ENCODE assay signal across 17 cellular contexts in genomic region chr12:30357712-30358111, GRCh38.
"Had no signal": no experiment of that assay in that cellular context is flagged by ENCODE, and none has a peak within 500 bp of the region (broad histone marks: within the 10 kb centered on the region; RNA-seq: fewer than 3 reads in every experiment).

No MANE protein-coding gene starts in this region.

- H3K27ac ChIP-seq: breast epithelium, epithelial cell of prostate, prostate gland, transverse colon had no signal

- H3K9me3 Mint-ChIP-seq: effector memory CD8-positive, alpha-beta T cell had no signal

- H3K4me1 Mint-ChIP-seq: activated CD4-positive, alpha-beta T cell treated with anti-CD3 and anti-CD28 coated beads, Interleukin-2, amount 10 ng/mL, durations not matched to agents 7 days and 5 days; nephron; stimulated activated memory B cell treated with anti-CD40 and anti-IgM and Interleukin-4, amounts not matched to agents 10 μg/mL and 1 μg/mL and 100 μg/mL, for 72 hours had no signal

- H3K9me3 ChIP-seq: breast epithelium, prostate gland, transverse colon had no signal

- H3K27me3 Mint-ChIP-seq: activated CD4-positive, alpha-beta T cell treated with anti-CD3 and anti-CD28 coated beads, Interleukin-2, amount 10 ng/mL, durations not matched to agents 7 days and 5 days; effector memory CD8-positive, alpha-beta T cell; stimulated activated memory B cell treated with anti-CD40 and anti-IgM and Interleukin-4, amounts not matched to agents 10 μg/mL and 1 μg/mL and 100 μg/mL, for 72 hours had no signal

- DNase-seq: activated CD4-positive, alpha-beta T cell treated with anti-CD3 and anti-CD28 coated beads, Interleukin-2, amount 10 ng/mL, durations not matched to agents 7 days and 5 days; activated CD4-positive, CD25-positive, alpha-beta regulatory T cell; activated CD8-positive, alpha-beta memory T cell treated with anti-CD3 and anti-CD28 coated beads for 24 hours; activated naive CD4-positive, alpha-beta T cell; aorta; dermis blood vessel endothelial cell; effector memory CD8-positive, alpha-beta T cell; hippocampal formation; kidney; transverse colon had no signal

- FAIRE-seq: kidney had no signal

- H3K36me3 ChIP-seq: breast epithelium, prostate gland, transverse colon had no signal

- H3K27ac Mint-ChIP-seq: activated CD4-positive, alpha-beta T cell treated with anti-CD3 and anti-CD28 coated beads, Interleukin-2, amount 10 ng/mL, durations not matched to agents 7 days and 5 days; activated T-helper 1 cell treated with anti-CD3 and anti-CD28 coated beads, Interleukin-12 subunit alpha, Interleukin-12 subunit beta, Interleukin-2, Interleukin-4 antibody, amounts not matched to agents 30 ng/mL and 10 ng/mL and 1 ng/mL, durations not matched to agents 14 hours and 24 hours and 36 hours; effector memory CD8-positive, alpha-beta T cell; nephron; stimulated activated memory B cell treated with anti-CD40 and anti-IgM and Interleukin-4, amounts not matched to agents 10 μg/mL and 1 μg/mL and 100 μg/mL, for 72 hours had no signal

- H3K4me1 ChIP-seq: breast epithelium, prostate gland, transverse colon had no signal

- H3K27me3 ChIP-seq: breast epithelium, transverse colon had no signal

- ATAC-seq: effector memory CD8-positive, alpha-beta T cell; sciatic nerve; stimulated activated memory B cell treated with anti-CD40 and anti-IgM and Interleukin-4, amounts not matched to agents 10 μg/mL and 1 μg/mL and 100 μg/mL, for 72 hours had no signal

- H3K36me3 Mint-ChIP-seq: stimulated activated memory B cell treated with anti-CD40 and anti-IgM and Interleukin-4, amounts not matched to agents 10 μg/mL and 1 μg/mL and 100 μg/mL, for 72 hours had no signal

- H3K4me3 Mint-ChIP-seq: activated CD4-positive, alpha-beta T cell treated with anti-CD3 and anti-CD28 coated beads, Interleukin-2, amount 10 ng/mL, durations not matched to agents 7 days and 5 days; activated T-helper 1 cell treated with anti-CD3 and anti-CD28 coated beads, Interleukin-12 subunit alpha, Interleukin-12 subunit beta, Interleukin-2, Interleukin-4 antibody, amounts not matched to agents 30 ng/mL and 10 ng/mL and 1 ng/mL, durations not matched to agents 14 hours and 24 hours and 36 hours; effector memory CD8-positive, alpha-beta T cell; nephron; stimulated activated memory B cell treated with anti-CD40 and anti-IgM and Interleukin-4, amounts not matched to agents 10 μg/mL and 1 μg/mL and 100 μg/mL, for 72 hours had no signal

- H3K4me3 ChIP-seq: breast epithelium, prostate gland, transverse colon had no signal
